8 cellular contexts compared by ENCODE assay signal in the genomic region with DNA sequence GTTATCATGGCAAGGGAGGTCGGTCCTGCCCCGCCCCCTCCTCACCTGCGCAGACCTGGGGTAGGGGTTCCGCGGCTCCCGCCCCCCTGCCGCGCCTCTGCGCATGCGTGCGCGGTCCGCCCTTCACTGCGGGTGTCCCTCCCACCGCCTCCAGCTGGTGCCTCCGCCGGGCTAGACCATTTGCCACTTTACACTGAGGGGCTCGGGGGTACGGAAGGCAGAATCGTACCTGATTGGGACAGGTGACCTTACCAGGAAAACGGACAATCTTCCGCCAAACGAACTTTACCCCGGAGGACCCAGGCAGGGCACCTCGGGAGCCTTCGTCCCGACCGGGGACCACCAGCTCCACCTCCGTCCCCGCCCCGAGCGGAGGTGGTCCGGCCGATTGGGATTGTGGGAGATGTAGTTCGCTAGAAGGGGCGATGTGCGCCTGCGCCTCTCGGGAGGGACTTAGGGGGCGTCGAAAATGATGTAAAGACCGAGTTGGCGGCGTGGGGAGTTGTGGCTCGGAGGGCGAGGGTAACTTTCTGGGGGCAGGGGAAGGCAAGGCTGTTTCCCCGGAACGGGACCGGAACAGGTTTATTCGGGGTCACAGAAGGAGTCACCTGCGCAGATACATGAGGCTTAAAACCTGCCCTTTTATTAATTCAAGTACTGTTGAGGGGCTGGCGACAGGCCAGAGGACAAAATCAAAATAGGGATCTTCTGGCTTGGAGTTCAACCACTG. TPM values are rescaled to one million over a fixed set of nuclear protein-coding genes. Genes with fewer than 3 reads are reported as not detected.
A peak's percentile ranks its signal among the peaks of the same experiment; 100 is the strongest.
DNase-seq lines count a peak whose midpoint lies in the region; ATAC-seq and TF ChIP-seq lines count a peak whose summit lies in the region.

Gene DNAJC28 (minus strand): TSS at position 344 of the 730 bp plus-strand sequence. CDS start 2,323 bp downstream, outside the sequence.

- no peaks in the 10 kb centered on the region for H3K36me3 ChIP-seq in adrenal gland (replicated peaks in 1 of 2)
- no peaks in the 10 kb centered on the region for H3K36me3 ChIP-seq in heart left ventricle
- H3K36me3 ChIP-seq in upper lobe of left lung = no peaks in the 10 kb centered on the region

- H3K27ac ChIP-seq in adrenal gland (peak within 1 kb of the TSS in 4 of 5 donors; percentile 33 to 87 (median 64)), heart left ventricle (peak within 1 kb of the TSS; percentile 53 to 89 (median 81)), upper lobe of left lung (peak within 1 kb of the TSS; percentile 75 to 93 (median 84))

- TF ChIP-seq CTCF in GM12875 (IDR thresholded peaks at IDR 0.05; ENCODE audit: borderline replicate concordance, insufficient read depth, low read depth, low read length) (no peak), adrenal gland (IDR thresholded peaks at IDR 0.05) (no peak), heart left ventricle (IDR thresholded peaks at IDR 0.05) (peak in 1 of 12 donors; percentile 7), upper lobe of left lung (IDR thresholded peaks at IDR 0.05) (peak in 1 of 6 experiments; percentile 7)

- H3K27me3 ChIP-seq in adrenal gland (no peaks in the 10 kb centered on the region), heart left ventricle (no peaks in the 10 kb centered on the region), upper lobe of left lung (no peaks in the 10 kb centered on the region)

- H3K4me1 ChIP-seq in adrenal gland (replicated peaks in 1 of 2) = peaks cover 0 to 6% of the 10 kb centered on the region in 2 donors
- peaks cover 0 to 16% (median 6%) of the 10 kb centered on the region in 12 donors for H3K4me1 ChIP-seq in heart left ventricle
- H3K4me1 ChIP-seq in upper lobe of left lung = peaks cover 4 to 14% (median 10%) of the 10 kb centered on the region in 4 donors

- no peak for TF ChIP-seq EP300 in upper lobe of left lung (IDR thresholded peaks at IDR 0.05)

- ATAC-seq in HG02759 (IDR thresholded peaks at IDR 0.05; ENCODE audit: unreplicated experiment) (peak; percentile 96), heart left ventricle (peak; percentile 98 to 99 (median 99)), upper lobe of left lung (ENCODE audit: low FRiP score in 2 of 2) (peak; percentile 98 to 99)

- intact Hi-C loops in adrenal gland (cut with DNase I) (no loop called here), heart left ventricle (cut with DNase I) (loop anchor here in 1 of 10 donors (5.0 kb wide), 1 partner anchor 51 kb away; the partner anchor contains the start of genes GART and SON), posterior cingulate gyrus (cut with DNase I) (loop anchor here (1.0 to 5.0 kb wide), 2 partner anchors 12 to 51 kb away; partner anchors contain the start of genes GART, SON and TMEM50B)

- DNase-seq in NCI-H128 (lab: John Stamatoyannopoulos, UW; ENCODE audit: unreplicated experiment) (peak; percentile 97), SW 1271 (lab: John Stamatoyannopoulos, UW) (peak; percentile 69 to 80), adrenal gland (peak; percentile 85 to 95 (median 92)), heart left ventricle (peak; percentile 93 to 97 (median 95)), posterior cingulate gyrus (peak; percentile 92 to 99 (median 94)), upper lobe of left lung (peak; percentile 93 to 95)

- 0 to 1% (median 1%) methylated on average over 18 to 52 of the region's 52 CpGs for WGBS in adrenal gland, 4 donors
- 0 to 1% (median 0%) methylated on average over 29 to 52 of the region's 52 CpGs for WGBS in heart left ventricle, 4 donors
- 1% methylated on average over 22 to 29 of the region's 52 CpGs for WGBS in upper lobe of left lung, 2 donors

- TF ChIP-seq POLR2A in adrenal gland (IDR thresholded peaks at IDR 0.05) = peak in 1 of 2 donors; percentile 27
- TF ChIP-seq POLR2A in heart left ventricle (IDR thresholded peaks at IDR 0.05) = peak in 1 of 2 donors; percentile 68
- peak in 2 of 4 donors; percentile 50 to 75 for TF ChIP-seq POLR2A in upper lobe of left lung (IDR thresholded peaks at IDR 0.05)

- peak within 1 kb of the TSS; percentile 95 for H3K4me3 ChIP-seq in GM12875 (ENCODE audit: low read depth, low read length)
- H3K4me3 ChIP-seq in adrenal gland = peak within 1 kb of the TSS; percentile 52 to 98 (median 62)
- H3K4me3 ChIP-seq in heart left ventricle = peak within 1 kb of the TSS; percentile 48 to 91 (median 66)
- H3K4me3 ChIP-seq in upper lobe of left lung = peak within 1 kb of the TSS; percentile 60 to 90 (median 83)

- H3K9me3 ChIP-seq in adrenal gland (replicated peaks in 1 of 3) (no peaks in the 10 kb centered on the region), heart left ventricle (no peaks in the 10 kb centered on the region), upper lobe of left lung (no peaks in the 10 kb centered on the region)

RNA-seq across cellular contexts. Expression of gene DNAJC28, which starts in this region (rescaled TPM):
- total RNA-seq in adrenal gland = 1 to 10 TPM; 2.4 to 6.6 (median 3.8) TPM
- 1 to 10 TPM; 2.4 to 6.8 (median 3.3) TPM for polyA plus RNA-seq in adrenal gland
- total RNA-seq in heart left ventricle = 10 to 100 TPM in 1 of 9 donors, 1 to 10 TPM in 8; 2.5 to 10.3 (median 6.6) TPM
- polyA plus RNA-seq in heart left ventricle = 1 to 10 TPM; 3.1 to 5.8 TPM
- total RNA-seq in upper lobe of left lung = 1 to 10 TPM in 5 of 6 donors, under 1 TPM in 1; 0.55 to 3.1 (median 1.6) TPM

Comparison
In these comparisons a context has a peak if more than half of its experiments do, and no peak if none do; other contexts are left out.
1. Peak in every context shown above with its lines: DNase-seq, ATAC-seq, H3K4me3 ChIP-seq and H3K27ac ChIP-seq.